In genomic region chr9:120792898-120793765, GRCh38 we compare ENCODE assay signal across 8 cellular contexts. TPM values are rescaled to one million over a fixed set of nuclear protein-coding genes. Genes with fewer than 3 reads are reported as not detected.
DNase-seq lines count a peak whose midpoint lies in the region; ATAC-seq, FAIRE-seq and TF ChIP-seq lines count a peak whose summit lies in the region.

A gene with protein sequence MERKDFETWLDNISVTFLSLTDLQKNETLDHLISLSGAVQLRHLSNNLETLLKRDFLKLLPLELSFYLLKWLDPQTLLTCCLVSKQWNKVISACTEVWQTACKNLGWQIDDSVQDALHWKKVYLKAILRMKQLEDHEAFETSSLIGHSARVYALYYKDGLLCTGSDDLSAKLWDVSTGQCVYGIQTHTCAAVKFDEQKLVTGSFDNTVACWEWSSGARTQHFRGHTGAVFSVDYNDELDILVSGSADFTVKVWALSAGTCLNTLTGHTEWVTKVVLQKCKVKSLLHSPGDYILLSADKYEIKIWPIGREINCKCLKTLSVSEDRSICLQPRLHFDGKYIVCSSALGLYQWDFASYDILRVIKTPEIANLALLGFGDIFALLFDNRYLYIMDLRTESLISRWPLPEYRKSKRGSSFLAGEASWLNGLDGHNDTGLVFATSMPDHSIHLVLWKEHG (minus strand): TSS chr9:120793416. CDS start chr9:120788258, 5,158 bp downstream.

- ATAC-seq in HG02763 (IDR thresholded peaks at IDR 0.05; ENCODE audit: unreplicated experiment), result peak; percentile 93
- peak; percentile 99 to 100 (median 100) for ATAC-seq in heart right ventricle

- H3K36me3 ChIP-seq in heart right ventricle, result peaks cover 0 to 28% (median 0%) of the 10 kb centered on the region in 9 donors

- peak; percentile 97 for FAIRE-seq in GM12891 (lab: Jason Lieb, UNC)

- TF ChIP-seq CTCF in heart right ventricle (IDR thresholded peaks at IDR 0.05), result no peak
- TF ChIP-seq CTCF in type B pancreatic cell (conservative IDR thresholded peaks at IDR 0.05), result no peak

- H3K27me3 Mint-ChIP-seq in type B pancreatic cell, result no peaks in the 10 kb centered on the region

- H3K9me3 ChIP-seq in heart right ventricle, result no peaks in the 10 kb centered on the region

- peaks cover 22% of the 10 kb centered on the region for H3K4me1 Mint-ChIP-seq in type B pancreatic cell (ENCODE audit: unreplicated experiment)

- H3K4me1 ChIP-seq in heart right ventricle, result peaks cover 0 to 44% (median 38%) of the 10 kb centered on the region in 9 donors

- peak within 1 kb of the TSS; percentile 64 to 99 (median 90) for H3K4me3 ChIP-seq in heart right ventricle

- H3K27ac Mint-ChIP-seq in type B pancreatic cell, result peak within 1 kb of the TSS; percentile 92

- TF ChIP-seq POLR2A in GM12891 (IDR thresholded peaks at IDR 0.05; ENCODE audit: low read depth, low read length), result peak; percentile 90

- H3K36me3 Mint-ChIP-seq in type B pancreatic cell, result peaks cover 6% of the 10 kb centered on the region

- DNase-seq in GM12891 (ENCODE audit: insufficient read length, low spot score), result peak; percentile 87
- DNase-seq in NCI-H1417 treated with DMSO at 0.1 percent for 48 hours (lab: John Stamatoyannopoulos, UW), result peak; percentile 24
- peak; percentile 87 for DNase-seq in amniotic epithelial cell (ENCODE audit: low read depth)
- peak; percentile 93 for DNase-seq in heart right ventricle
- peak; percentile 87 to 99 (median 92) for DNase-seq in posterior cingulate gyrus
- peak; percentile 92 for DNase-seq in type B pancreatic cell (ENCODE audit: extremely low spot score, unreplicated experiment)

- 1% methylated on average over 69 to 72 of the region's 72 CpGs for WGBS in heart right ventricle, 2 donors

- no peaks in the 10 kb centered on the region for H3K9me3 Mint-ChIP-seq in type B pancreatic cell

- peak within 1 kb of the TSS; percentile 38 to 97 (median 93) for H3K27ac ChIP-seq in heart right ventricle

- intact Hi-C loops in T-helper 1 cell treated with Interleukin-12 subunit alpha and Interleukin-12 subunit beta and Interleukin-4 antibody, amounts not matched to agents 30 ng/mL and 1 ng/mL, for 36 hours (cut with micrococcal nuclease), result loop anchor here (1.0 to 5.0 kb wide), 12 partner anchors 36 to 409 kb away; partner anchors contain the start of genes CDK5RAP2, CNTRL, MEGF9 and TRAF1
- intact Hi-C loops in heart right ventricle (cut with DNase I), result loop anchor here in 4 of 10 donors (2.0 to 5.0 kb wide), 3 partner anchors 49 to 144 kb away; partner anchors contain the start of gene PSMD5 (in 4 of the 4)
- intact Hi-C loops in posterior cingulate gyrus (cut with DNase I), result loop anchor here (2.0 to 5.0 kb wide), 2 partner anchors 49 to 144 kb away; partner anchors contain the start of gene PSMD5

- H3K4me3 Mint-ChIP-seq in type B pancreatic cell, result peak within 1 kb of the TSS; percentile 98

- no peaks in the 10 kb centered on the region for H3K27me3 ChIP-seq in heart right ventricle

TF ChIP-seq in GM12891, 5 proteins besides CTCF, POLR2A, EP300 and RAD21:
- TF ChIP-seq SPI1 (IDR thresholded peaks at IDR 0.05; ENCODE audit: low read depth, low read length) (peak; percentile 40), POU2F2 (IDR thresholded peaks at IDR 0.05; ENCODE audit: low read depth, low read length) (peak; percentile 70; the same call in 1 of the 2 replicates), PAX5 (IDR thresholded peaks at IDR 0.05; ENCODE audit: insufficient read depth, low read length, severe bottlenecking) (no peak), TAF1 (IDR thresholded peaks at IDR 0.05; ENCODE audit: low read depth, low read length) (peak; percentile 65), POLR2AphosphoS5 (IDR thresholded peaks at IDR 0.05; ENCODE audit: low read depth, low read length) (peak; percentile 94)

RNA-seq across cellular contexts. Expression of the gene that starts here (rescaled TPM):
- polyA plus RNA-seq in GM12891 (2012; ENCODE audit: low read depth, missing spikeins), result 15.9 TPM
- total RNA-seq in T-helper 1 cell treated with Interleukin-12 subunit alpha and Interleukin-12 subunit beta and Interleukin-4 antibody, amounts not matched to agents 30 ng/mL and 1 ng/mL, for 36 hours, result 85.0 and 88.7 TPM in 2 replicates
- 10 to 100 TPM; 38.7 to 52.0 (median 46.1) TPM for total RNA-seq in heart right ventricle
- polyA plus RNA-seq in heart right ventricle, result 10 to 100 TPM in 1 of 2 donors, 1 to 10 TPM in 1; 7.5 to 14.8 TPM
- 67.7 and 68.2 TPM in 2 replicates for total RNA-seq in type B pancreatic cell (ENCODE audit: low replicate concordance)

Comparison
In these comparisons a context has a peak if more than half of its experiments do, and no peak if none do; other contexts are left out.
1. Peak in every context shown above with its lines: DNase-seq, ATAC-seq, H3K4me3 ChIP-seq and H3K27ac ChIP-seq.
2. DNase-seq: peak in every context shown above with its lines; median percentile 93 in heart right ventricle; 92 in posterior cingulate gyrus; 92 in type B pancreatic cell; 87 in GM12891; 87 in amniotic epithelial cell; 24 in NCI-H1417 treated with DMSO at 0.1 percent for 48 hours.